Comparison of ENCODE assay signal across 15 cellular contexts in the genomic region with DNA sequence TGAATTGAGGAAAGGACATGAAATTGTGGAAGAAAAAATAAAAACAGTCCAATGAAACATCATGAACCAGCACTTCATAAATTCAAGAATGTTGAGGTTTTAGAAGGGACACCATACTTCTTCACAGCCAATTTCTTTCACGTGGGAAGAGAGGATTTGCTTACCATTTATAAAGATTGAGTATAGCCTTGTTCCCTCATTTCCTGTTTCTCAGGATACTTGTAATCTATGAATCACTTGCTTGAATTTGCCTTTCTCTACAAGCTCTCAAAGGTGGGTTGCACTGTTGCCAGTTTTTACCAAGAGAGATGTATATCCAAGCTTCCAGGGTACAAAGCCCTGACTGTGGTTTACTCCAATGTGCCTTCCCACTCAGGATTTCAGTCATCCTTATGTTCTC.
DNase-seq lines count a peak whose midpoint lies in the region; ATAC-seq and TF ChIP-seq lines count a peak whose summit lies in the region.
"Had no signal": no experiment of that assay in that cellular context is flagged by ENCODE, and none has a peak within 500 bp of the region (broad histone marks: within the 10 kb centered on the region; RNA-seq: fewer than 3 reads in every experiment).

No MANE protein-coding gene starts in this region.

- peaks cover 82% of the 10 kb centered on the region for H3K4me1 Mint-ChIP-seq in activated CD8-positive, alpha-beta T cell treated with anti-CD3 and anti-CD28 coated beads, Interleukin-2, amount 10 ng/mL, durations not matched to agents 7 days and 5 days (ENCODE audit: low read depth)

- H3K9me3 ChIP-seq in tibial nerve, result no peaks in the 10 kb centered on the region
- H3K9me3 ChIP-seq: gastrocnemius medialis, testis had no signal

- H3K4me3 Mint-ChIP-seq in activated CD8-positive, alpha-beta T cell treated with anti-CD3 and anti-CD28 coated beads, Interleukin-2, amount 10 ng/mL, durations not matched to agents 7 days and 5 days, result no peak overlapping the region
- H3K4me3 Mint-ChIP-seq: neural crest cell had no signal

- H3K4me3 ChIP-seq in AG10803 (ENCODE audit: low read length) (no peak overlapping the region), tibial nerve (no peak overlapping the region)
- H3K4me3 ChIP-seq: gastrocnemius medialis, testis had no signal

- no peak for TF ChIP-seq CTCF in AG10803 (conservative IDR thresholded peaks at IDR 0.05; ENCODE audit: low read length)
- TF ChIP-seq CTCF in foreskin keratinocyte (conservative IDR thresholded peaks at IDR 0.05), result no peak
- no peak for TF ChIP-seq CTCF in tibial nerve (IDR thresholded peaks at IDR 0.05)

- TF ChIP-seq POLR2A in tibial nerve (IDR thresholded peaks at IDR 0.05), result no peak

- peak overlapping the region; percentile 90 for H3K27ac Mint-ChIP-seq in activated CD8-positive, alpha-beta T cell treated with anti-CD3 and anti-CD28 coated beads, Interleukin-2, amount 10 ng/mL, durations not matched to agents 7 days and 5 days

- H3K27me3 ChIP-seq in foreskin keratinocyte (no peaks in the 10 kb centered on the region), tibial nerve (no peaks in the 10 kb centered on the region)
- H3K27me3 ChIP-seq: gastrocnemius medialis, testis had no signal

- peaks cover 22% of the 10 kb centered on the region for H3K9me3 Mint-ChIP-seq in activated CD8-positive, alpha-beta T cell treated with anti-CD3 and anti-CD28 coated beads, Interleukin-2, amount 10 ng/mL, durations not matched to agents 7 days and 5 days (ENCODE audit: insufficient read depth)
- H3K9me3 Mint-ChIP-seq: CD8-positive, alpha-beta T cell had no signal

- POLR2A ChIA-PET in activated CD8-positive, alpha-beta T cell treated with anti-CD3 and anti-CD28 coated beads, Interleukin-2, amount 10 ng/mL, durations not matched to agents 7 days and 5 days (lab: Charles Lee), result interaction anchor here (0.9 to 2.0 kb wide), 5 partner anchors 8 to 116 kb away, joined by 3 to 8 read pairs (median 5); a partner anchor contains a TSS

- TF ChIP-seq EP300 in tibial nerve (IDR thresholded peaks at IDR 0.05), result no peak

- no peaks in the 10 kb centered on the region for H3K36me3 ChIP-seq in tibial nerve
- H3K36me3 ChIP-seq: gastrocnemius medialis had no signal

- no peaks in the 10 kb centered on the region for H3K27me3 Mint-ChIP-seq in activated CD8-positive, alpha-beta T cell treated with anti-CD3 and anti-CD28 coated beads, Interleukin-2, amount 10 ng/mL, durations not matched to agents 7 days and 5 days (ENCODE audit: low read depth)

- no peak for ATAC-seq in activated CD8-positive, alpha-beta T cell treated with anti-CD3 and anti-CD28 coated beads, Interleukin-2, amount 10 ng/mL, durations not matched to agents 7 days and 5 days
- ATAC-seq in foreskin keratinocyte (peak; percentile 69), GM19467 (IDR thresholded peaks at IDR 0.05; ENCODE audit: unreplicated experiment) (no peak), GM21526 (IDR thresholded peaks at IDR 0.05; ENCODE audit: low FRiP score, unreplicated experiment) (no peak)
- ATAC-seq: gastrocnemius medialis had no signal

- H3K27ac ChIP-seq in foreskin keratinocyte, result peak overlapping the region; percentile 2
- no peak overlapping the region for H3K27ac ChIP-seq in tibial nerve
- H3K27ac ChIP-seq: gastrocnemius medialis, testis had no signal

- WGBS in tibial nerve, 2 donors, result 37 to 48% methylated on average over 1 of the region's 1 CpG

- peaks cover 40% of the 10 kb centered on the region for H3K36me3 Mint-ChIP-seq in activated CD8-positive, alpha-beta T cell treated with anti-CD3 and anti-CD28 coated beads, Interleukin-2, amount 10 ng/mL, durations not matched to agents 7 days and 5 days (ENCODE audit: low read depth)
- H3K36me3 Mint-ChIP-seq: CD8-positive, alpha-beta T cell had no signal

- DNase-seq in AG10803 (ENCODE audit: low read depth), result peak; percentile 46
- peak; percentile 4 for DNase-seq in GM03348 (ENCODE audit: low spot score)
- DNase-seq in activated CD8-positive, alpha-beta T cell treated with anti-CD3 and anti-CD28 coated beads, Interleukin-2, amount 10 ng/mL, durations not matched to agents 7 days and 5 days, result no peak
- peak in 1 of 2 donors; percentile 58 for DNase-seq in foreskin keratinocyte
- no peak for DNase-seq in germinal center (ENCODE audit: low spot score)
- DNase-seq in tibial nerve (ENCODE audit: low spot score in 2 of 2), result no peak
- DNase-seq: activated naive CD4-positive, alpha-beta T cell; CD8-positive, alpha-beta T cell; gastrocnemius medialis; left colon; small intestine; testis had no signal

- H3K4me1 ChIP-seq in foreskin keratinocyte (peaks cover 23% of the 10 kb centered on the region), tibial nerve (peaks cover 0 to 12% (median under 1%) of the 10 kb centered on the region in 4 donors)
- H3K4me1 ChIP-seq: testis had no signal

- CTCF ChIA-PET in activated CD8-positive, alpha-beta T cell treated with anti-CD3 and anti-CD28 coated beads, Interleukin-2, amount 10 ng/mL, durations not matched to agents 7 days and 5 days (lab: Charles Lee), result interaction anchor here (1.9 to 3.3 kb wide), 2 partner anchors 9 to 11 kb away, joined by 9 to 24 read pairs; no protein-coding TSS in a partner anchor

Comparison
In these comparisons a context has a peak if more than half of its experiments do, and no peak if none do; other contexts are left out.
1. DNase-seq: peak in AG10803 (single experiment) and GM03348 (single experiment); none in activated CD8-positive, alpha-beta T cell treated with anti-CD3 and anti-CD28 coated beads, Interleukin-2, amount 10 ng/mL, durations not matched to agents 7 days and 5 days (single experiment), germinal center (single experiment) and tibial nerve (0 of 2).